In the genomic region with DNA sequence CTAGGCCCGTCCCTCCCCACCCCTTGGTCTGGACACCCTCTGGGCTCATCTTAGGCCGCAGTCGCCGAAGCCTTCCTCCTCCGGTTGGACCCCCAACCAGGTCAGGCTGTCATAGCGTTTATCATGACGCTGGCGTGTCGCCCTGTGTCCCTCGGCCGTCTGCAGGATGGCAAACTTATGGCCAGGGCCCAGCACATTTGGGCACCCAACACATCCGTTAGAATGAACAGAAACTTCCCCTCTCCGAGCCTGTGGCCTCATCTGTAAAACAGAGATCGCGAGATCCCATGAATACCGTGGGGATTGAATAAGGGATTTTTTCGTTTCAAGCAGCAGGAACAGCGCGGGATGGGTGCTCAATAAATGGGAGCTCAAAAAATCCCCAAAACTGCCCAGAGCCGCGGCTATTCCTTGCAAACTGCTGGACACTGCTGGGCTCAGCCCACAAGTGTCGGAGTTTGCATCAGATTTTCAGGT, we compare ENCODE assay signal across 1 cellular context.
TF ChIP-seq lines count a peak whose summit lies in the region.

No MANE protein-coding gene starts in this region.

TF ChIP-seq in HCT116, 20 proteins besides CTCF, POLR2A, EP300 and RAD21:
- TF ChIP-seq, protein P1, sequence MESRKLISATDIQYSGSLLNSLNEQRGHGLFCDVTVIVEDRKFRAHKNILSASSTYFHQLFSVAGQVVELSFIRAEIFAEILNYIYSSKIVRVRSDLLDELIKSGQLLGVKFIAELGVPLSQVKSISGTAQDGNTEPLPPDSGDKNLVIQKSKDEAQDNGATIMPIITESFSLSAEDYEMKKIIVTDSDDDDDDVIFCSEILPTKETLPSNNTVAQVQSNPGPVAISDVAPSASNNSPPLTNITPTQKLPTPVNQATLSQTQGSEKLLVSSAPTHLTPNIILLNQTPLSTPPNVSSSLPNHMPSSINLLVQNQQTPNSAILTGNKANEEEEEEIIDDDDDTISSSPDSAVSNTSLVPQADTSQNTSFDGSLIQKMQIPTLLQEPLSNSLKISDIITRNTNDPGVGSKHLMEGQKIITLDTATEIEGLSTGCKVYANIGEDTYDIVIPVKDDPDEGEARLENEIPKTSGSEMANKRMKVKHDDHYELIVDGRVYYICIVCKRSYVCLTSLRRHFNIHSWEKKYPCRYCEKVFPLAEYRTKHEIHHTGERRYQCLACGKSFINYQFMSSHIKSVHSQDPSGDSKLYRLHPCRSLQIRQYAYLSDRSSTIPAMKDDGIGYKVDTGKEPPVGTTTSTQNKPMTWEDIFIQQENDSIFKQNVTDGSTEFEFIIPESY (IDR thresholded peaks at IDR 0.05; ENCODE audit: extremely low read depth, insufficient replicate concordance, low read length) = peak; percentile 53
- no peak for TF ChIP-seq FOSL1 (IDR thresholded peaks at IDR 0.05; ENCODE audit: low read depth)
- no peak for TF ChIP-seq SP1 (IDR thresholded peaks at IDR 0.05; ENCODE audit: low read depth)
- no peak for TF ChIP-seq YY1 (IDR thresholded peaks at IDR 0.05; ENCODE audit: extremely low read depth, insufficient replicate concordance, low read depth, low read length)
- no peak for TF ChIP-seq ZNF274 (IDR thresholded peaks at IDR 0.05; ENCODE audit: low read depth, low read length)
- TF ChIP-seq SIN3A (IDR thresholded peaks at IDR 0.05; ENCODE audit: low read depth) = no peak
- TF ChIP-seq CEBPB (IDR thresholded peaks at IDR 0.05; ENCODE audit: low read depth) = no peak
- no peak for TF ChIP-seq EZH2 (IDR thresholded peaks at IDR 0.05)
- TF ChIP-seq, protein P2, sequence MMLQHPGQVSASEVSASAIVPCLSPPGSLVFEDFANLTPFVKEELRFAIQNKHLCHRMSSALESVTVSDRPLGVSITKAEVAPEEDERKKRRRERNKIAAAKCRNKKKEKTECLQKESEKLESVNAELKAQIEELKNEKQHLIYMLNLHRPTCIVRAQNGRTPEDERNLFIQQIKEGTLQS (IDR thresholded peaks at IDR 0.05) = no peak
- peak; percentile 22; the same call in 1 of the 2 replicates for TF ChIP-seq ZFX (IDR thresholded peaks at IDR 0.05)
- TF ChIP-seq, protein P3, sequence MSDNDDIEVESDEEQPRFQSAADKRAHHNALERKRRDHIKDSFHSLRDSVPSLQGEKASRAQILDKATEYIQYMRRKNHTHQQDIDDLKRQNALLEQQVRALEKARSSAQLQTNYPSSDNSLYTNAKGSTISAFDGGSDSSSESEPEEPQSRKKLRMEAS (IDR thresholded peaks at IDR 0.05) = no peak
- no peak for TF ChIP-seq TCF7L2 (IDR thresholded peaks at IDR 0.05; ENCODE audit: borderline replicate concordance, extremely low read depth, insufficient read depth, insufficient read length)
- TF ChIP-seq POLR2AphosphoS5 (IDR thresholded peaks at IDR 0.05; ENCODE audit: low read depth, low read length) = no peak
